ENCODE assay signal across 8 cellular contexts in genomic region chr4:337143-337931, GRCh38.
DNase-seq lines count a peak whose midpoint lies in the region; ATAC-seq lines count a peak whose summit lies in the region.

ZNF141 (plus strand) TSS chr4:337814; CDS start chr4:337984, 170 bp downstream.

- DNase-seq in AG08395 (ENCODE audit: low spot score) (peak; percentile 100), NCI-H510A (lab: John Stamatoyannopoulos, UW) (peak; percentile 82), dedifferentiated amniotic fluid mesenchymal stem cell (ENCODE audit: extremely low spot score) (peak; percentile 87), left kidney (ENCODE audit: low read depth, low spot score) (peak; percentile 99)
- DNase-seq in activated CD4-positive, alpha-beta T cell treated with anti-CD3 and anti-CD28 coated beads, Interleukin-2, amount 50 U/mL, for 4 hours = peak; percentile 83 to 84
- peak; percentile 83 for DNase-seq in stimulated activated CD4-positive, alpha-beta T cell treated with anti-CD3 and anti-CD28 coated beads, Interleukin-2, amount 100 ng/mL, for 4 hours (ENCODE audit: low read depth)

- ATAC-seq in GM18870 (IDR thresholded peaks at IDR 0.05; ENCODE audit: unreplicated experiment) = peak; percentile 98
- ATAC-seq in HG03175 (IDR thresholded peaks at IDR 0.05; ENCODE audit: unreplicated experiment) = peak; percentile 95

Comparison
In these comparisons a context has a peak if more than half of its experiments do, and no peak if none do; other contexts are left out.
1. Peak in every context shown above with its lines: DNase-seq and ATAC-seq.